ENCODE assay signal across 1 cellular context in genomic region chr22:38984782-38985757, GRCh38.
TF ChIP-seq lines count a peak whose summit lies in the region.

No MANE protein-coding gene starts in this region.

TF ChIP-seq in HepG2, 621 proteins besides CTCF, POLR2A, EP300 and RAD21:
- TF ChIP-seq FOSL2 (CRISPR knock-in tag; IDR thresholded peaks at IDR 0.05) = peak; percentile 77
